22 cellular contexts compared by ENCODE assay signal in genomic region chr5:5103249-5103648, GRCh38. TPM values are rescaled to one million over a fixed set of nuclear protein-coding genes. Genes with fewer than 3 reads are reported as not detected.
DNase-seq lines count a peak whose midpoint lies in the region; ATAC-seq, FAIRE-seq and TF ChIP-seq lines count a peak whose summit lies in the region.
"Had no signal": no experiment of that assay in that cellular context is flagged by ENCODE, and none has a peak within 500 bp of the region (broad histone marks: within the 10 kb centered on the region; RNA-seq: fewer than 3 reads in every experiment).

No MANE protein-coding gene starts in this region.

- H3K27ac ChIP-seq in SJCRH30 = no peak overlapping the region
- H3K27ac ChIP-seq: C4-2B had no signal

- DNase-seq in H54 (ENCODE audit: insufficient read length, low spot score) (no peak), SJCRH30 (peak; percentile 13 to 35), glomerular visceral epithelial cell (ENCODE audit: extremely low spot score) (peak; percentile 44), HUDEP-2 (lab: John Stamatoyannopoulos, UW; ENCODE audit: unreplicated experiment in 76 of 76) (no peak), SIG-M5 treated with dmso at 0.1 percent for 504 hours (lab: John Stamatoyannopoulos, UW; ENCODE audit: unreplicated experiment) (no peak)
- DNase-seq: AML-193, COR-L47, GF-D8, IMR-90, MG63, NCI-H1092, NCI-H146, NCI-H2081, NCI-H2171 treated with DMSO at 0.1 percent for 48 hours, NCI-H446 treated with DMSO at 0.1 percent for 48 hours, SHP77 treated with DMSO at 0.1 percent for 48 hours, T-helper 1 cell had no signal

- FAIRE-seq in H54 (lab: Jason Lieb, UNC) = peak; percentile 83

- no peaks in the 10 kb centered on the region for H3K27me3 ChIP-seq in SJCRH30

- no peaks in the 10 kb centered on the region for H3K4me1 ChIP-seq in SJCRH30

- H3K36me3 ChIP-seq in SJCRH30 = no peaks in the 10 kb centered on the region
- H3K36me3 ChIP-seq: MG63 had no signal

- no peaks in the 10 kb centered on the region for H3K9me3 ChIP-seq in SJCRH30 (replicated peaks)

- ATAC-seq in GM21360 (IDR thresholded peaks at IDR 0.05; ENCODE audit: unreplicated experiment) = no peak
- no peak for ATAC-seq in GM19351 (IDR thresholded peaks at IDR 0.05; ENCODE audit: unreplicated experiment)
- ATAC-seq: GM23338 had no signal

- TF ChIP-seq POLR2A in H54 (IDR thresholded peaks at IDR 0.05; ENCODE audit: low read depth, low read length) = no peak

- no peak overlapping the region for H3K4me3 ChIP-seq in SJCRH30
- H3K4me3 ChIP-seq: GM23338, MG63 had no signal

RNA-seq across cellular contexts. Expression of gene ADAMTS16, which starts 36.9 kb away (rescaled TPM):
- 0.35 and 0.71 TPM in 2 replicates for total RNA-seq in SJCRH30 (2014; rRNA removed; shearing (Covaris generic))
- total RNA-seq: HT-29 had no signal

Comparison
In these comparisons a context has a peak if more than half of its experiments do, and no peak if none do; other contexts are left out.
1. DNase-seq: peak in SJCRH30 (2 of 2) and glomerular visceral epithelial cell (single experiment); none in H54 (single experiment), HUDEP-2 (0 of 76) and SIG-M5 treated with dmso at 0.1 percent for 504 hours (single experiment).